ENCODE assay signal across 8 cellular contexts in genomic region chr21:31098576-31099005, GRCh38.
DNase-seq lines count a peak whose midpoint lies in the region; ATAC-seq and TF ChIP-seq lines count a peak whose summit lies in the region.

No MANE protein-coding gene starts in this region.

- H3K27ac ChIP-seq in ACC112 (ENCODE audit: low read depth, low read length) = no peak overlapping the region
- no peak overlapping the region for H3K27ac ChIP-seq in Panc1 (ENCODE audit: low read length)
- H3K27ac ChIP-seq in osteoblast (ENCODE audit: low read depth, low read length) = no peak overlapping the region
- no peak overlapping the region for H3K27ac ChIP-seq in thoracic aorta

- H3K27me3 ChIP-seq in ACC112 (ENCODE audit: insufficient read depth, low read length) (peaks cover 23% of the 10 kb centered on the region), Panc1 (ENCODE audit: control insufficient read depth, insufficient read depth, low read length) (no peaks in the 10 kb centered on the region), osteoblast (ENCODE audit: insufficient read depth, low read length) (peaks cover 2% of the 10 kb centered on the region), thoracic aorta (replicated peaks; ENCODE audit: insufficient read depth) (no peaks in the 10 kb centered on the region)

- H3K4me1 ChIP-seq in ACC112 (ENCODE audit: control insufficient read depth, insufficient read depth, low read length, unreplicated experiment) (no peaks in the 10 kb centered on the region), Panc1 (ENCODE audit: control insufficient read depth, insufficient read depth, low read length) (peaks cover 2% of the 10 kb centered on the region; the same call in 1 of the 2 replicates), osteoblast (ENCODE audit: insufficient read depth, low read length) (no peaks in the 10 kb centered on the region), thoracic aorta (ENCODE audit: control insufficient read depth in 1 of 2, low read depth in 2 of 2) (no peaks in the 10 kb centered on the region)

- peak; percentile 88 for TF ChIP-seq CTCF in Panc1 (IDR thresholded peaks at IDR 0.05)
- peak; percentile 88 for TF ChIP-seq CTCF in fibroblast of pulmonary artery (IDR thresholded peaks at IDR 0.05; ENCODE audit: low read length, missing control alignments)
- TF ChIP-seq CTCF in osteoblast (IDR thresholded peaks at IDR 0.05; ENCODE audit: extremely low read depth, low read depth, low read length) = peak; percentile 92
- TF ChIP-seq CTCF in thoracic aorta (IDR thresholded peaks at IDR 0.05) = peak; percentile 55

- no peaks in the 10 kb centered on the region for H3K79me2 ChIP-seq in ACC112 (ENCODE audit: control insufficient read depth, insufficient read depth, low read length, unreplicated experiment)
- H3K79me2 ChIP-seq in osteoblast (ENCODE audit: insufficient read depth, low read length) = no peaks in the 10 kb centered on the region

- peak overlapping the region; percentile 61 for H2AFZ ChIP-seq in ACC112 (ENCODE audit: low read length, unreplicated experiment)
- peak overlapping the region; percentile 56 for H2AFZ ChIP-seq in osteoblast (ENCODE audit: low read length)

- CTCF ChIA-PET in Panc1 (lab: Charles Lee) = no interaction called here

- no TSS peak for BruUV-seq in Panc1 (replicated peaks; lab: Mats Ljungman, UMichigan)

- H3K36me3 ChIP-seq in ACC112 (ENCODE audit: insufficient read depth, low read length) (no peaks in the 10 kb centered on the region), Panc1 (ENCODE audit: control insufficient read depth, insufficient read depth, low read length) (no peaks in the 10 kb centered on the region), osteoblast (ENCODE audit: insufficient read depth, low read length) (no peaks in the 10 kb centered on the region), thoracic aorta (no peaks in the 10 kb centered on the region)

- peaks cover 5% of the 10 kb centered on the region for H3K27me3 Mint-ChIP-seq in activated T-cell treated with anti-CD3 and anti-CD28 coated beads, Interleukin-2, amount 50 U/mL, for 4 hours (ENCODE audit: low read depth)

- H3K4me2 ChIP-seq in osteoblast (ENCODE audit: insufficient read depth, low read length) = peak overlapping the region; percentile 14

- peak; percentile 37 for DNase-seq in KG1 (lab: John Stamatoyannopoulos, UW)
- peak; percentile 43 for DNase-seq in Panc1 (ENCODE audit: low read depth, low spot score)
- DNase-seq in activated T-cell treated with anti-CD3 and anti-CD28 coated beads, Interleukin-2, amount 50 U/mL, for 4 hours = peak; percentile 70
- peak; percentile 72 for DNase-seq in fibroblast of pulmonary artery (ENCODE audit: low read depth)
- DNase-seq in osteoblast (ENCODE audit: insufficient read length, low spot score, missing footprints) = peak; percentile 82
- peak; percentile 8 for DNase-seq in thoracic aorta (ENCODE audit: low spot score)

- no peak overlapping the region for H3K4me3 ChIP-seq in ACC112 (ENCODE audit: low read depth, low read length)
- peak overlapping the region in 1 of 2 experiments; percentile 30; a peak in 2 of 4 replicates for H3K4me3 ChIP-seq in Panc1 (ENCODE audit: low read depth in 2 of 2, low read length in 2 of 2)
- no peak overlapping the region for H3K4me3 ChIP-seq in fibroblast of pulmonary artery (replicated peaks; ENCODE audit: low read depth, low read length)
- H3K4me3 ChIP-seq in osteoblast (ENCODE audit: insufficient read depth, low read length) = no peak overlapping the region
- H3K4me3 ChIP-seq in thoracic aorta = no peak overlapping the region

- ATAC-seq in GM18519 (IDR thresholded peaks at IDR 0.05; ENCODE audit: low FRiP score, unreplicated experiment) (peak; percentile 70), Panc1 (peak; percentile 71), thoracic aorta (ENCODE audit: insufficient number of reproducible peaks, low FRiP score, low read depth) (no peak)
- peak; percentile 87 to 89 for ATAC-seq in activated T-cell treated with anti-CD3 and anti-CD28 coated beads, Interleukin-2, amount 50 U/mL, for 4 hours

- in situ Hi-C loops in Panc1 (cut with HindIII; ENCODE audit: low pct_unique_long_range_greater_than_20kb, low sequenced_read_pairs) = no loop called here

- H4K20me1 ChIP-seq in osteoblast (ENCODE audit: insufficient read depth, low read length) = no peaks in the 10 kb centered on the region

- H3K4me3 Mint-ChIP-seq in activated T-cell treated with anti-CD3 and anti-CD28 coated beads, Interleukin-2, amount 50 U/mL, for 4 hours = peak overlapping the region; percentile 26

- peaks cover 24% of the 10 kb centered on the region for H3K4me1 Mint-ChIP-seq in activated T-cell treated with anti-CD3 and anti-CD28 coated beads, Interleukin-2, amount 50 U/mL, for 4 hours (ENCODE audit: low read depth)

- POLR2A ChIA-PET in Panc1 (lab: Charles Lee) = no interaction called here

- H3K36me3 Mint-ChIP-seq in activated T-cell treated with anti-CD3 and anti-CD28 coated beads, Interleukin-2, amount 50 U/mL, for 4 hours (ENCODE audit: insufficient read depth) = no peaks in the 10 kb centered on the region

- H3K9me3 ChIP-seq in Panc1 (ENCODE audit: control insufficient read depth, insufficient read depth, low read depth, low read length) = no peaks in the 10 kb centered on the region
- no peaks in the 10 kb centered on the region for H3K9me3 ChIP-seq in osteoblast (ENCODE audit: low read depth, low read length)
- H3K9me3 ChIP-seq in thoracic aorta = no peaks in the 10 kb centered on the region

- H3K9me3 Mint-ChIP-seq in activated T-cell treated with anti-CD3 and anti-CD28 coated beads, Interleukin-2, amount 50 U/mL, for 4 hours = peaks cover 6% of the 10 kb centered on the region

- intact Hi-C loops in Panc1 (cut with micrococcal nuclease; ENCODE audit: unreplicated experiment) = loop anchor here (1.0 to 5.0 kb wide), 2 partner anchors 82 to 504 kb away; no protein-coding TSS in a partner anchor

Comparison
In these comparisons a context has a peak if more than half of its experiments do, and no peak if none do; other contexts are left out.
1. DNase-seq: peak in every context shown above with its lines; median percentile 82 in osteoblast; 72 in fibroblast of pulmonary artery; 70 in activated T-cell treated with anti-CD3 and anti-CD28 coated beads, Interleukin-2, amount 50 U/mL, for 4 hours; 43 in Panc1; 37 in KG1; 8 in thoracic aorta.